9 cellular contexts compared by ENCODE assay signal in the genomic region with DNA sequence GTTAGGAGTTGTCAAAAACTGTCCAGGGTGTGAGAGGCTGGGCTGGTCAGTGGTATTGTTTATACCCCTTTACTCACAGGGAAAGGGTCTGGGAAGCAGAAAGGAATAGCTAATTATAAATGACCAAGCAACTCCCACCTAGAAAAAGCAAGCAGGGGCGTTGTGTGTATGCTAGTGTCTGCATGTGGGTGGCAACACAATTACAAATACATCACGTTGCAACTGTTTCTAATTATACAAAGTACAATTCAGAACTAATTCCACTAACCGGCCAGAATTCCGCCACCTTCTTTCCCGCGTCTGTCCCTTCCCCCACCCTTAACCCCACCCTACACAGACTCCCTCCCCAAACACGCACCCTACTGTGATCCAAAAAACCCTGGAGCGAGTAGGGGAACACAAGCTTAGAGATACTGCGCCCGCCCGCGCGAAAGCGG. TPM values are rescaled to one million over a fixed set of nuclear protein-coding genes. Genes with fewer than 3 reads are reported as not detected.
DNase-seq lines count a peak whose midpoint lies in the region; ATAC-seq and TF ChIP-seq lines count a peak whose summit lies in the region.
"Had no signal": no experiment of that assay in that cellular context is flagged by ENCODE, and none has a peak within 500 bp of the region (broad histone marks: within the 10 kb centered on the region; RNA-seq: fewer than 3 reads in every experiment).

No MANE protein-coding gene starts in this region.

- H3K9ac ChIP-seq in skeletal muscle satellite cell (ENCODE audit: low read depth, low read length): peak overlapping the region; percentile 81

- DNase-seq in right cardiac atrium (no peak), DMS114 treated with DMSO at 0.1 percent for 48 hours (lab: John Stamatoyannopoulos, UW; ENCODE audit: unreplicated experiment) (no peak), SIG-M5 (lab: John Stamatoyannopoulos, UW) (no peak)
- DNase-seq: NCI-H1436 had no signal

- TF ChIP-seq CTCF in GM12875 (IDR thresholded peaks at IDR 0.05; ENCODE audit: borderline replicate concordance, insufficient read depth, low read depth, low read length): no peak
- no peak for TF ChIP-seq CTCF in WI38 (IDR thresholded peaks at IDR 0.05; ENCODE audit: low read depth, low read length)

- WGBS in right cardiac atrium: 3% methylated on average over 14 of the region's 14 CpGs

- intact Hi-C loops in right cardiac atrium (cut with DNase I): loop anchor here in 3 of 4 donors (5.0 to 10.0 kb wide), 5 partner anchors 77 to 277 kb away; no protein-coding TSS in a partner anchor

- no peaks in the 10 kb centered on the region for H3K9me3 ChIP-seq in right cardiac atrium (ENCODE audit: control insufficient read depth, low read length)
- no peaks in the 10 kb centered on the region for H3K9me3 ChIP-seq in skeletal muscle satellite cell (replicated peaks; ENCODE audit: low read length)

- peak overlapping the region; percentile 28 for H3K27ac ChIP-seq in right cardiac atrium (ENCODE audit: low read length)

- ATAC-seq in right cardiac atrium (no peak), GM21447 (IDR thresholded peaks at IDR 0.05; ENCODE audit: unreplicated experiment) (no peak), HG03097 (IDR thresholded peaks at IDR 0.05; ENCODE audit: low FRiP score, unreplicated experiment) (no peak)

- no peaks in the 10 kb centered on the region for H3K36me3 ChIP-seq in skeletal muscle satellite cell (ENCODE audit: insufficient read depth, low read length)

- no peaks in the 10 kb centered on the region for H3K4me1 ChIP-seq in right cardiac atrium (ENCODE audit: control insufficient read depth, insufficient read depth, low read length)
- peaks cover 17% of the 10 kb centered on the region for H3K4me1 ChIP-seq in skeletal muscle satellite cell (ENCODE audit: control insufficient read depth, insufficient read depth, low read length)

- H3K4me3 ChIP-seq in GM12875 (ENCODE audit: low read depth, low read length) (peak overlapping the region; percentile 72), WI38 (ENCODE audit: low read depth, low read length) (peak overlapping the region; percentile 73), right cardiac atrium (ENCODE audit: low read length) (peak overlapping the region; percentile 95), skeletal muscle satellite cell (ENCODE audit: low read length) (peak overlapping the region; percentile 78)

- H3K27me3 ChIP-seq in right cardiac atrium (ENCODE audit: control insufficient read depth, insufficient read depth): peaks cover 2% of the 10 kb centered on the region
- no peaks in the 10 kb centered on the region for H3K27me3 ChIP-seq in skeletal muscle satellite cell (ENCODE audit: control insufficient read depth, insufficient read depth, low read length)

- H3K4me2 ChIP-seq in skeletal muscle satellite cell (ENCODE audit: low read length): peak overlapping the region; percentile 100

RNA-seq across cellular contexts. Expression of gene DPF3, which starts 2.2 kb away (rescaled TPM):
- 10 to 100 TPM; 23.5 to 33.0 (median 26.4) TPM for total RNA-seq in right cardiac atrium
- 16.5 TPM for polyA plus RNA-seq in right cardiac atrium
- 2.0 and 3.3 TPM in 2 replicates for total RNA-seq in skeletal muscle satellite cell (2012; rRNA removed)

RNA-seq across cellular contexts. Expression of gene DCAF4, which starts 34.6 kb away (rescaled TPM):
- total RNA-seq in right cardiac atrium: 1 to 10 TPM; 6.7 to 7.4 (median 7.0) TPM
- 2.9 TPM for polyA plus RNA-seq in right cardiac atrium
- 12.9 and 15.5 TPM in 2 replicates for total RNA-seq in skeletal muscle satellite cell (2012; rRNA removed)
